In genomic region chr11:57815877-57816276, GRCh38 we compare ENCODE assay signal across 23 cellular contexts. TPM values are rescaled to one million over a fixed set of nuclear protein-coding genes. Genes with fewer than 3 reads are reported as not detected.
DNase-seq lines count a peak whose midpoint lies in the region; ATAC-seq and TF ChIP-seq lines count a peak whose summit lies in the region.
"Had no signal": no experiment of that assay in that cellular context is flagged by ENCODE, and none has a peak within 500 bp of the region (broad histone marks: within the 10 kb centered on the region; RNA-seq: fewer than 3 reads in every experiment).

No MANE protein-coding gene starts in this region.

- H3K79me2 ChIP-seq in trophoblast cell (ENCODE audit: control insufficient read depth, insufficient read depth, low read length, poor library complexity): no peaks in the 10 kb centered on the region

- no peak overlapping the region for H2AK5ac ChIP-seq in trophoblast cell (ENCODE audit: low read length)

- no peak overlapping the region for H3K4me3 Mint-ChIP-seq in activated naive CD4-positive, alpha-beta T cell treated with anti-CD3 and anti-CD28 coated beads, Interleukin-2, amount 50 U/mL, for 24 hours
- no peak overlapping the region for H3K4me3 Mint-ChIP-seq in neural crest cell

- in situ Hi-C loops in HAP-1 (cut with MboI; ENCODE audit: low sequenced_read_pairs): no loop called here

- ATAC-seq in HG02870 (IDR thresholded peaks at IDR 0.05; ENCODE audit: unreplicated experiment): peak; percentile 25
- ATAC-seq: left lung had no signal

- no peak overlapping the region for H2BK12ac ChIP-seq in trophoblast cell (ENCODE audit: low read length)

- no peak overlapping the region for H3K18ac ChIP-seq in trophoblast cell (ENCODE audit: low read length)

- WGBS in trophoblast cell (ENCODE audit: extremely low coverage, insufficient coverage, insufficient read length): no CpG with 5 or more reads among the region's 5 CpGs

- peak overlapping the region; percentile 36 for H3K27ac Mint-ChIP-seq in activated naive CD4-positive, alpha-beta T cell treated with anti-CD3 and anti-CD28 coated beads, Interleukin-2, amount 50 U/mL, for 24 hours
- peak overlapping the region; percentile 9 for H3K27ac Mint-ChIP-seq in neural crest cell (ENCODE audit: unreplicated experiment)

- H4K12ac ChIP-seq in trophoblast cell (ENCODE audit: low read depth, low read length): no peak overlapping the region

- H3K27me3 ChIP-seq in HAP-1 (ENCODE audit: low read depth): no peaks in the 10 kb centered on the region
- H3K27me3 ChIP-seq in trophoblast cell (ENCODE audit: insufficient read depth, low read length): no peaks in the 10 kb centered on the region
- H3K27me3 ChIP-seq: BLaER1, left lung, neutrophil, thyroid gland had no signal

- no peak overlapping the region for H4K91ac ChIP-seq in trophoblast cell (ENCODE audit: low read depth, low read length)

- no peak overlapping the region for H2BK5ac ChIP-seq in trophoblast cell (ENCODE audit: low read depth, low read length, poor library complexity)

- H3K36me3 ChIP-seq in HAP-1 (replicated peaks): peaks cover 50% of the 10 kb centered on the region
- H3K36me3 ChIP-seq in trophoblast cell (ENCODE audit: control insufficient read depth in 1 of 2, insufficient read depth in 2 of 2, low read length in 2 of 2): peaks cover 27 to 49% of the 10 kb centered on the region in 2 experiments

- no peak overlapping the region for H3K4ac ChIP-seq in trophoblast cell (ENCODE audit: low read depth, low read length)

- DNase-seq in activated naive CD4-positive, alpha-beta T cell (lab: John Stamatoyannopoulos, UW): no peak
- DNase-seq in NCI-H82 treated with DMSO at 0.1 percent for 48 hours (lab: John Stamatoyannopoulos, UW; ENCODE audit: unreplicated experiment) (peak; percentile 9), neural crest cell (ENCODE audit: low read depth, low spot score) (no peak), NCI-H526 treated with DMSO at 0.1 percent for 48 hours (lab: John Stamatoyannopoulos, UW) (no peak), HAP-1 (ENCODE audit: low spot score in 2 of 2) (no peak), trophoblast cell (no peak)
- DNase-seq: amygdala; central memory CD4-positive, alpha-beta T cell; effector CD8-positive, alpha-beta T cell; glutamatergic neuron; KBM-7; left lung; MV-4-11; NCI-H1930; NCI-H446 treated with DMSO at 0.1 percent for 48 hours; retina; Right ventricle myocardium superior; thyroid gland had no signal

- H3K4me3 ChIP-seq in HAP-1: no peak overlapping the region
- no peak overlapping the region for H3K4me3 ChIP-seq in trophoblast cell (ENCODE audit: low read depth, low read length)
- H3K4me3 ChIP-seq: BLaER1, left lung, thyroid gland had no signal

- no peak overlapping the region for H4K8ac ChIP-seq in trophoblast cell (ENCODE audit: low read depth, low read length)

- H3K4me1 Mint-ChIP-seq in activated naive CD4-positive, alpha-beta T cell treated with anti-CD3 and anti-CD28 coated beads, Interleukin-2, amount 50 U/mL, for 24 hours: no peaks in the 10 kb centered on the region
- no peaks in the 10 kb centered on the region for H3K4me1 Mint-ChIP-seq in neural crest cell

- no peak overlapping the region for H3K27ac ChIP-seq in trophoblast cell (ENCODE audit: low read depth, low read length)
- H3K27ac ChIP-seq: BLaER1, left lung, neutrophil, thyroid gland, VCaP had no signal

- H3K9me3 ChIP-seq in HAP-1: no peaks in the 10 kb centered on the region
- no peaks in the 10 kb centered on the region for H3K9me3 ChIP-seq in trophoblast cell (ENCODE audit: insufficient read depth, low read depth, low read length)
- H3K9me3 ChIP-seq: BLaER1, left lung, neutrophil, thyroid gland had no signal

- no peaks in the 10 kb centered on the region for H3K27me3 Mint-ChIP-seq in activated naive CD4-positive, alpha-beta T cell treated with anti-CD3 and anti-CD28 coated beads, Interleukin-2, amount 50 U/mL, for 24 hours
- H3K27me3 Mint-ChIP-seq in neural crest cell (ENCODE audit: low read depth): no peaks in the 10 kb centered on the region

- H3K36me3 Mint-ChIP-seq in activated naive CD4-positive, alpha-beta T cell treated with anti-CD3 and anti-CD28 coated beads, Interleukin-2, amount 50 U/mL, for 24 hours: peaks cover 1% of the 10 kb centered on the region
- peaks cover 23% of the 10 kb centered on the region for H3K36me3 Mint-ChIP-seq in neural crest cell (ENCODE audit: low read depth)

- no peak overlapping the region for H3K4me2 ChIP-seq in trophoblast cell (ENCODE audit: low read length)
- H3K4me2 ChIP-seq: BLaER1 had no signal

- no peak overlapping the region for H2BK120ac ChIP-seq in trophoblast cell (ENCODE audit: insufficient read depth, low read length, poor library complexity)

- H3K4me1 ChIP-seq in HAP-1: no peaks in the 10 kb centered on the region
- H3K4me1 ChIP-seq in trophoblast cell (ENCODE audit: control insufficient read depth in 1 of 2, insufficient read depth in 2 of 2, low read length in 2 of 2): no peaks in the 10 kb centered on the region
- H3K4me1 ChIP-seq: BLaER1, left lung, thyroid gland had no signal

- no peak for TF ChIP-seq CTCF in neural crest cell (conservative IDR thresholded peaks at IDR 0.05)

- H3K14ac ChIP-seq in trophoblast cell (ENCODE audit: low read length): no peak overlapping the region

- H3K9ac ChIP-seq in trophoblast cell (ENCODE audit: low read length): no peak overlapping the region
- H3K9ac ChIP-seq: BLaER1 had no signal

- H3K9me3 Mint-ChIP-seq in activated naive CD4-positive, alpha-beta T cell treated with anti-CD3 and anti-CD28 coated beads, Interleukin-2, amount 50 U/mL, for 24 hours: no peaks in the 10 kb centered on the region
- H3K9me3 Mint-ChIP-seq in neural crest cell: no peaks in the 10 kb centered on the region

- no peaks in the 10 kb centered on the region for H3K79me1 ChIP-seq in trophoblast cell (ENCODE audit: low read length)

- H3K23ac ChIP-seq in trophoblast cell (ENCODE audit: low read length): no peak overlapping the region

- H2AFZ ChIP-seq in trophoblast cell (ENCODE audit: insufficient read depth, low read length, poor library complexity): no peak overlapping the region

RNA-seq across cellular contexts. Expression of gene CTNND1, which starts 54.3 kb away (rescaled TPM):
- 144 TPM in 2 replicates for total RNA-seq in neural crest cell
- polyA plus RNA-seq in trophoblast cell (2013): 146 and 148 TPM in 2 replicates
